8 cellular contexts compared by ENCODE assay signal in the genomic region with DNA sequence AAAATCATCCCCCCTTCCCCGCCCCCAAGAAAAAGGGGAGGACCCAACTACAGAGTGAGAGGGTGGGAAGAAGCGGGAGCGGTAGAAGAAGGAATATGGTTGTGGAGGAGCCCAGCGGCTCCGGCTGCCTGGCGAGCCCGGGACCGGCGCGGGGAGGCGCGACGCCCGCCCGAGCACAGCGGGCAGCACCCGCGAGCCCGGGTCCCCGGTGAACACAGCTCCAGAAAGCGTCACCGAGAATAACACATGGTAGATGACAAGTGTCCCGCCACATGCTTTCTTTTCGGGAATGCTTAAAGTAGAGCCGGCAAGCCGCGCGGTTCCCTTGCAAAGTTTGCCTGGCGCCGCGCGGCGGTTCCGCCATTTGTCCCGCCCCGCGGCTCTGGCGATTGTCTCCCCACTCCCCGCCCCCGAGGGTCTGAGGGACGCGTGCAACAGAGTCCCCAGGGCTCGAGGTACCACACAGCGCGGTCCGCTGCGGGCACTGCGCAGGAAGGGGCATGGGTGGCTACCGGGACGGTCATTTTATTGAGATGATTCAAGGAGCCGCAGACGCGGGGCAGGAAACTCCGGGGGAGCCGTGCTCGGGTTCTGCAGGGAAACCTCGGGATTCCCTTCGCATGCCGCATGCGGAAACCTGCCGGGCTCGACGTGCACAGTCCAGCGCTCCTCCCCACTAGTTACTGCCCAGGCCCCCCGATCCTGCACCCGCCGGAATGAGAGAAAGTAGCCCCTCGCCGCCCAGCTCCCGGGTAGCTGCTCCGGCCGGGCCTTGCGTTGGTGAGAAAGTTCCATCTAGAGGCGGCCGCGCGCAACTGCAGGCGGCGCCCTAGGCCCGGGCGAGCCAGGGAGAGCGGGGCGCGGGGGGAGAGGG. TPM values are rescaled to one million over a fixed set of nuclear protein-coding genes. Genes with fewer than 3 reads are reported as not detected.
A peak's percentile ranks its signal among the peaks of the same experiment; 100 is the strongest.
DNase-seq lines count a peak whose midpoint lies in the region; ATAC-seq and TF ChIP-seq lines count a peak whose summit lies in the region.

No MANE protein-coding gene starts in this region.

- intact Hi-C loops in body of pancreas (cut with DNase I) (loop anchor here (10.0 kb wide), 1 partner anchor 449 kb away; no protein-coding TSS in a partner anchor), sciatic nerve (cut with DNase I) (no loop called here)

- H3K27me3 Mint-ChIP-seq in HFFc6 (ENCODE audit: insufficient read depth): peaks cover 30% of the 10 kb centered on the region
- peaks cover 87% of the 10 kb centered on the region for H3K27me3 Mint-ChIP-seq in T-helper 1 cell treated with Interleukin-12 subunit alpha and Interleukin-12 subunit beta and Interleukin-4 antibody, amounts not matched to agents 30 μg/mL and 1 μg/mL, for 36 hours (ENCODE audit: low read depth)

- no peaks in the 10 kb centered on the region for H3K36me3 Mint-ChIP-seq in HFFc6 (ENCODE audit: low read depth)
- no peaks in the 10 kb centered on the region for H3K36me3 Mint-ChIP-seq in T-helper 1 cell treated with Interleukin-12 subunit alpha and Interleukin-12 subunit beta and Interleukin-4 antibody, amounts not matched to agents 30 μg/mL and 1 μg/mL, for 36 hours (ENCODE audit: low read depth)

- peak overlapping the region; percentile 89 for H3K4me3 Mint-ChIP-seq in HFFc6
- peak overlapping the region; percentile 82 for H3K4me3 Mint-ChIP-seq in T-helper 1 cell treated with Interleukin-12 subunit alpha and Interleukin-12 subunit beta and Interleukin-4 antibody, amounts not matched to agents 30 μg/mL and 1 μg/mL, for 36 hours

- peak; percentile 12 for DNase-seq in HFFc6
- DNase-seq in NB4 (ENCODE audit: low read depth): peak; percentile 65
- DNase-seq in body of pancreas: peak; percentile 60 to 78 (median 63)
- DNase-seq in iPS DF 6.9 (ENCODE audit: low read depth, low spot score): no peak
- DNase-seq in sciatic nerve (ENCODE audit: low spot score): peak; percentile 82
- no peak for DNase-seq in cortex of kidney (lab: John Stamatoyannopoulos, UW)

- H3K9me3 ChIP-seq in body of pancreas: no peaks in the 10 kb centered on the region
- H3K9me3 ChIP-seq in iPS DF 6.9 (ENCODE audit: control insufficient read depth, insufficient read depth, low read length): no peaks in the 10 kb centered on the region

- no peak overlapping the region for H3K27ac Mint-ChIP-seq in HFFc6
- no peak overlapping the region for H3K27ac Mint-ChIP-seq in T-helper 1 cell treated with Interleukin-12 subunit alpha and Interleukin-12 subunit beta and Interleukin-4 antibody, amounts not matched to agents 30 μg/mL and 1 μg/mL, for 36 hours

- no peaks in the 10 kb centered on the region for H3K9me3 Mint-ChIP-seq in HFFc6
- H3K9me3 Mint-ChIP-seq in T-helper 1 cell treated with Interleukin-12 subunit alpha and Interleukin-12 subunit beta and Interleukin-4 antibody, amounts not matched to agents 30 μg/mL and 1 μg/mL, for 36 hours: no peaks in the 10 kb centered on the region

- H3K27me3 ChIP-seq in body of pancreas: peaks cover 0 to 3% of the 10 kb centered on the region in 2 donors
- peaks cover 40% of the 10 kb centered on the region for H3K27me3 ChIP-seq in iPS DF 6.9 (ENCODE audit: control insufficient read depth, insufficient read depth, low read length)

- peaks cover 6% of the 10 kb centered on the region; the same call in 1 of the 2 replicates for H3K4me1 Mint-ChIP-seq in HFFc6 (ENCODE audit: low read depth)
- peaks cover 9% of the 10 kb centered on the region for H3K4me1 Mint-ChIP-seq in T-helper 1 cell treated with Interleukin-12 subunit alpha and Interleukin-12 subunit beta and Interleukin-4 antibody, amounts not matched to agents 30 μg/mL and 1 μg/mL, for 36 hours (ENCODE audit: low read depth)

- no peaks in the 10 kb centered on the region for H3K36me3 ChIP-seq in body of pancreas (replicated peaks in 1 of 2; ENCODE audit: insufficient read depth in 1 of 2, low read depth in 2 of 2)
- H3K36me3 ChIP-seq in iPS DF 6.9 (ENCODE audit: control insufficient read depth, insufficient read depth, low read length): no peaks in the 10 kb centered on the region

- ATAC-seq in body of pancreas: peak; percentile 83
- peak; percentile 89 for ATAC-seq in sciatic nerve

- TF ChIP-seq POLR2A in NB4 (IDR thresholded peaks at IDR 0.05; ENCODE audit: extremely low read depth, insufficient read length): no peak
- no peak for TF ChIP-seq POLR2A in body of pancreas (IDR thresholded peaks at IDR 0.05)

- H3K4me1 ChIP-seq in body of pancreas (peaks cover 25% of the 10 kb centered on the region), iPS DF 6.9 (ENCODE audit: control insufficient read depth, insufficient read depth, low read length) (no peaks in the 10 kb centered on the region; the same call in 1 of the 2 replicates)

- TF ChIP-seq CTCF in GM12874 (IDR thresholded peaks at IDR 0.05; ENCODE audit: insufficient read depth, low read depth, low read length) (peak; percentile 94), HFFc6 (IDR thresholded peaks at IDR 0.05) (peak; percentile 90), NB4 (IDR thresholded peaks at IDR 0.05; ENCODE audit: low read depth, low read length) (peak; percentile 89), body of pancreas (IDR thresholded peaks at IDR 0.05) (peak; percentile 65 to 94 (median 84))

- H3K4me3 ChIP-seq in NB4 (ENCODE audit: low read depth, low read length) (no peak overlapping the region), body of pancreas (peak overlapping the region; percentile 55 to 85), iPS DF 6.9 (ENCODE audit: low read length) (peak overlapping the region; percentile 85)

- H3K27ac ChIP-seq in body of pancreas (peak overlapping the region in 2 of 4 donors; percentile 38 to 62), iPS DF 6.9 (ENCODE audit: low read length) (no peak overlapping the region)

- WGBS in body of pancreas, 2 donors: 1% methylated on average over 34 to 84 of the region's 84 CpGs
- WGBS in iPS DF 6.9 (ENCODE audit: insufficient coverage, insufficient read length): no CpG with 5 or more reads among the region's 84 CpGs

RNA-seq across cellular contexts. Expression of a gene that starts 0.8 kb away (rescaled TPM):
- not detected for total RNA-seq in HFFc6 (2021; fragmentation: NEBNext Ultra II Directional; extraction: Animal tissue kit (Norgen Biotek cat#: 25700))
- total RNA-seq in body of pancreas (1 to 10 TPM in 1 of 2 donors, not detected in 1; 2.3 TPM), sciatic nerve (1.8 TPM)

Comparison
In these comparisons a context has a peak if more than half of its experiments do, and no peak if none do; other contexts are left out.
1. DNase-seq: peak in HFFc6 (single experiment), NB4 (single experiment), body of pancreas (4 of 4) and sciatic nerve (single experiment); none in iPS DF 6.9 (single experiment) and cortex of kidney (single experiment).
2. Peak in every context shown above with its lines, with median percentiles within 50 percentile points of each other: CTCF ChIP-seq.